Comparison of ENCODE assay signal across 26 cellular contexts in genomic region chr3:191987951-191988350, GRCh38.
"Had no signal": no experiment of that assay in that cellular context is flagged by ENCODE, and none has a peak within 500 bp of the region (broad histone marks: within the 10 kb centered on the region; RNA-seq: fewer than 3 reads in every experiment).

No MANE protein-coding gene starts in this region.

- H3K27me3 ChIP-seq: body of pancreas, cardiac muscle cell, heart right ventricle, right lobe of liver, stomach, suprapubic skin, tibial nerve had no signal

- DNase-seq: activated CD4-positive, alpha-beta memory T cell treated with anti-CD3 and anti-CD28 coated beads, Interleukin-2, amount 10 ng/mL, durations not matched to agents 7 days and 5 days; activated CD4-positive, alpha-beta T cell treated with anti-CD3 and anti-CD28 coated beads, Interleukin-2, amount 10 ng/mL, durations not matched to agents 24 days and 14 days; activated effector memory CD4-positive, alpha-beta T cell treated with Interleukin-2 at 50 U/mL for 16 hours; activated naive CD4-positive, alpha-beta T cell treated with anti-CD3 and anti-CD28 coated beads for 36 hours; activated naive CD8-positive, alpha-beta T cell treated with anti-CD3 and anti-CD28 coated beads, Interleukin-2, amount 10 ng/mL, durations not matched to agents 7 days and 5 days; activated T-cell treated with anti-CD3 and anti-CD28 coated beads, Interleukin-2, amount 50 U/mL, for 72 hours; amniotic stem cell; body of pancreas; cortex of kidney; heart right ventricle; islet precursor cell; left cardiac atrium; nephron progenitor cell; nucleus accumbens; right lobe of liver; stimulated activated CD4-positive, alpha-beta T cell treated with anti-CD3 and anti-CD28 coated beads, Interleukin-2, amount 100 ng/mL, for 24 hours; stomach had no signal

- FAIRE-seq: urothelium cell line had no signal

- H3K4me1 ChIP-seq: body of pancreas, heart right ventricle, right lobe of liver, stomach, suprapubic skin, tibial nerve had no signal

- H3K9me3 ChIP-seq: body of pancreas, right lobe of liver, suprapubic skin had no signal

- H3K4me3 ChIP-seq: body of pancreas, cardiac muscle cell, heart right ventricle, right lobe of liver, skin epidermis, stomach, suprapubic skin, tibial nerve had no signal

- ATAC-seq: activated CD4-positive, CD25-positive, alpha-beta regulatory T cell treated with anti-CD3 and anti-CD28 coated beads, Interleukin-2, amount 50 U/mL, for 24 hours; activated T-cell treated with anti-CD3 and anti-CD28 coated beads, Interleukin-2, amount 50 U/mL, for 72 hours; body of pancreas; heart right ventricle; left cardiac atrium; right lobe of liver; stimulated activated memory B cell treated with anti-CD40 and anti-IgM and Interleukin-4, amounts not matched to agents 10 μg/mL and 1 μg/mL and 100 μg/mL, for 72 hours had no signal

- H3K36me3 ChIP-seq: cardiac muscle cell, heart right ventricle, right lobe of liver, stomach, suprapubic skin, tibial nerve had no signal

- H3K27ac ChIP-seq: body of pancreas, cardiac muscle cell, epithelial cell of prostate, heart right ventricle, right lobe of liver, skin epidermis, stomach, suprapubic skin, tibial nerve, VCaP had no signal
